20 cellular contexts compared by ENCODE assay signal in the genomic region with DNA sequence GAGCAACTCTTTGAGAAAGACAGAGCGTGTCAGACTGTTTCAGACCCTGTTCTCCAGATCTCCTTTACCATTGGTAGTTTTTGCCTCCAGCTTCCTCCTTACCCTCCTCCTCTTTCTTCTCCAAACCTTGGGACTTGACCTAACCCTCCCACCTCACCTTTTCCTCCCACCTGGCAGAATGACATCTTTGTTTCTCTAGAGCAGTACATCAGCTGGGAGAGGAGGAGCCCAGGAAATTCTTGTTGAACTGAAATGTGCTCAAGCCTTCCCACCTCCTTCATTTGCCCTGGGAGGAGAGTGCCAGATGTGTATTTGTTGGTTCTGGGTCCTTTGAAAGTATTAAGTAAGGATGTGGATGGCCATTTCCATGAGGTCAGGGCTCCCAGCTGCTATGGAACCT. TPM values are rescaled to one million over a fixed set of nuclear protein-coding genes. Genes with fewer than 3 reads are reported as not detected.
DNase-seq lines count a peak whose midpoint lies in the region; ATAC-seq, FAIRE-seq and TF ChIP-seq lines count a peak whose summit lies in the region.
"Had no signal": no experiment of that assay in that cellular context is flagged by ENCODE, and none has a peak within 500 bp of the region (broad histone marks: within the 10 kb centered on the region; RNA-seq: fewer than 3 reads in every experiment).

No MANE protein-coding gene starts in this region.

- DNase-seq in NCI-H2171 treated with DMSO at 0.1 percent for 48 hours (lab: John Stamatoyannopoulos, UW), result peak; percentile 14
- DNase-seq in NCI-H2171 (lab: John Stamatoyannopoulos, UW), result no peak
- DNase-seq in activated effector memory CD4-positive, alpha-beta T cell treated with anti-CD3 and anti-CD28 coated beads, Interleukin-2, amount 50 U/mL, for 16 hours, result peak; percentile 8
- no peak for DNase-seq in activated effector memory CD4-positive, alpha-beta T cell treated with Interleukin-2 at 50 U/mL for 16 hours
- no peak for DNase-seq in K562 (ENCODE audit: extremely low read depth in 1 of 4, low spot score in 3 of 4)
- DNase-seq in putamen (ENCODE audit: low spot score), result peak; percentile 61
- DNase-seq in Right ventricle myocardium superior, result no peak
- DNase-seq in stimulated activated naive CD4-positive, alpha-beta T cell (lab: John Stamatoyannopoulos, UW), result no peak
- DNase-seq: AML-193; Calu3; CD4-positive, alpha-beta memory T cell; DMS 273 treated with DMSO at 0.1 percent for 48 hours had no signal

- TF ChIP-seq RAD21 in K562 (CRISPR knock-in tag; conservative IDR thresholded peaks at IDR 0.05 in 1 of 2, IDR thresholded peaks at IDR 0.05 in 1 of 2), result no peak

- no peak overlapping the region for H3K4me2 ChIP-seq in K562 (ENCODE audit: insufficient read depth, low read length)
- H3K4me2 ChIP-seq: A549 had no signal

- in situ Hi-C loops in K562 (cut with MboI), result no loop called here

- H2AFZ ChIP-seq in K562 (ENCODE audit: low read depth, low read length), result peak overlapping the region; percentile 51; the same call in 1 of the 2 replicates

- TF ChIP-seq EP300 in K562 (IDR thresholded peaks at IDR 0.05; ENCODE audit: low read length), result no peak

- CTCF ChIA-PET in K562 (lab: Yijun Ruan, JAX; ENCODE audit: low intra/inter-chr PET ratio), result no interaction called here

- FAIRE-seq in K562 (lab: Jason Lieb, UNC), result no peak
- FAIRE-seq: A549, G401.6, GM12891, GM19239, H1 had no signal

- no peak for TF ChIP-seq CTCF in K562 (IDR thresholded peaks at IDR 0.05 in 2 of 3, conservative IDR thresholded peaks at IDR 0.05 in 1 of 3; ENCODE audit: insufficient read depth in 2 of 3, low read depth in 1 of 3, low read length in 3 of 3)

- ATAC-seq in K562 (no peak), Right ventricle myocardium superior (ENCODE audit: poor library complexity) (no peak)
- ATAC-seq: A549 had no signal

- no peak overlapping the region for H3K4me3 ChIP-seq in K562
- H3K4me3 ChIP-seq: A549, HAP-1 had no signal

- no peaks in the 10 kb centered on the region for H3K9me3 ChIP-seq in K562 (replicated peaks; ENCODE audit: control insufficient read depth, insufficient read depth, low read depth, low read length)
- H3K9me3 ChIP-seq: A549, HAP-1 had no signal

- H3K4me1 ChIP-seq in K562 (replicated peaks in 1 of 2; ENCODE audit: control insufficient read depth in 2 of 2, insufficient read depth in 2 of 2, low read length in 2 of 2), result no peaks in the 10 kb centered on the region; a peak in 1 of 5 replicates
- H3K4me1 ChIP-seq: HAP-1 had no signal

- no peaks in the 10 kb centered on the region for H3K9me1 ChIP-seq in K562 (ENCODE audit: control insufficient read depth, insufficient read depth, low read length)

- H3K27me3 ChIP-seq in K562 (ENCODE audit: control insufficient read depth in 2 of 2, insufficient read depth in 2 of 2, low read length in 2 of 2), result no peaks in the 10 kb centered on the region

- intact Hi-C loops in K562 (cut with micrococcal nuclease), result no loop called here
- intact Hi-C loops in Right ventricle myocardium superior (cut with DNase I), result no loop called here

- H4K20me1 ChIP-seq in K562 (replicated peaks; ENCODE audit: control insufficient read depth, insufficient read depth, low read length), result no peaks in the 10 kb centered on the region

- no peak for TF ChIP-seq POLR2A in K562 (conservative IDR thresholded peaks at IDR 0.05)

- WGBS in K562 (ENCODE audit: insufficient coverage, low coverage, missing lambda C conversion rate), result 100% methylated on average over 1 of the region's 1 CpG

- POLR2A ChIA-PET in K562 (lab: Yijun Ruan, JAX), result no interaction called here

- H3K9ac ChIP-seq in K562 (ENCODE audit: insufficient read depth in 1 of 2, low read depth in 2 of 2, low read length in 2 of 2), result no peak overlapping the region

- H3K27ac ChIP-seq in K562 (ENCODE audit: extremely low read depth, low read depth, low read length), result no peak overlapping the region
- H3K27ac ChIP-seq: 22Rv1, A549, C4-2B had no signal

- H3K36me3 ChIP-seq in K562 (ENCODE audit: control insufficient read depth, insufficient read depth, low read length), result no peaks in the 10 kb centered on the region
- H3K36me3 ChIP-seq: HAP-1 had no signal

- H3K79me2 ChIP-seq in K562 (ENCODE audit: control insufficient read depth, insufficient read depth, low read length), result no peaks in the 10 kb centered on the region

- BruUV-seq in K562 (replicated peaks; lab: Mats Ljungman, UMichigan), result no TSS peak

TF ChIP-seq in K562, 482 proteins besides CTCF, POLR2A, EP300 and RAD21:
- TF ChIP-seq NR2F6 (CRISPR knock-in tag; IDR thresholded peaks at IDR 0.05) (no peak), NR3C1 (CRISPR knock-in tag; IDR thresholded peaks at IDR 0.05) (no peak), DACH1 (IDR thresholded peaks at IDR 0.05; ENCODE audit: partially characterized antibody) (no peak), ZNF3 (CRISPR knock-in tag; IDR thresholded peaks at IDR 0.05) (no peak)
TF ChIP-seq in K562: peak in this region for 0.

RNA-seq across cellular contexts. Expression of a gene that starts 17.4 kb away (rescaled TPM):
- total RNA-seq in K562 (2011; cell fraction: chromatin; rRNA removed; ENCODE audit: low replicate concordance), result 38.2 and 49.5 TPM in 2 replicates
- 22.2 and 25.8 TPM in 2 replicates for total RNA-seq in K562 (2011; cell fraction: nucleolus; rRNA removed)
- 24.9 and 29.2 TPM in 2 replicates for total RNA-seq in K562 (2011; cell fraction: nucleoplasm; rRNA removed)
- total RNA-seq in K562 (2014; rRNA removed) (24.1 and 27.4 TPM in 2 replicates), K562 (2014; rRNA removed; fragmentation: Illumina TruSeq; extraction: Trizol) (9.8 and 11.4 TPM in 2 replicates), K562 (2015; rRNA removed; fragmentation: Illumina TruSeq; extraction: Trizol) (13.5 and 14.5 TPM in 2 replicates), K562 (2021) (28.8 and 31.3 TPM in 2 replicates), Right ventricle myocardium superior (15.1 TPM)
- polyA plus RNA-seq in K562 (2011; rRNA removed) (18.5 and 29.5 TPM in 2 replicates), K562 (2014; fragmentation: Illumina TruSeq; extraction: Trizol) (23.3 and 26.0 TPM in 2 replicates), K562 (2014; fragmentation: Nextera tagmentation; extraction: Ambion mirVana) (under 1 TPM; 0.52 to 0.55 TPM), K562 (2014; rRNA removed) (21.6 and 23.4 TPM in 2 replicates)
- polyA plus RNA-seq in K562 (2011; cell fraction: cytosol; rRNA removed), result 15.5 and 43.5 TPM in 2 replicates
- 18.5 and 38.5 TPM in 2 replicates for polyA plus RNA-seq in K562 (2011; cell fraction: nucleus; rRNA removed)
- 11.3 and 15.6 TPM in 2 replicates for polyA plus RNA-seq in K562 (2012)
- polyA minus RNA-seq in K562 (2011; rRNA and poly(A)+ RNA removed), result 16.4 and 28.3 TPM in 2 replicates
- polyA minus RNA-seq in K562 (2011; cell fraction: cytosol; rRNA and poly(A)+ RNA removed), result 9.6 and 23.8 TPM in 2 replicates
- polyA minus RNA-seq in K562 (2011; cell fraction: nucleus; rRNA and poly(A)+ RNA removed), result 14.6 and 17.6 TPM in 2 replicates

RNA-seq across cellular contexts. Expression of a gene that starts 44.4 kb away (rescaled TPM):
- 6.0 and 6.8 TPM in 2 replicates for total RNA-seq in K562 (2011; cell fraction: chromatin; rRNA removed; ENCODE audit: low replicate concordance)
- 5.1 and 6.8 TPM in 2 replicates for total RNA-seq in K562 (2011; cell fraction: nucleolus; rRNA removed)
- total RNA-seq in K562 (2011; cell fraction: nucleoplasm; rRNA removed), result 4.5 and 6.7 TPM in 2 replicates
- total RNA-seq in K562 (2014; rRNA removed) (1.00 and 2.4 TPM in 2 replicates), K562 (2014; rRNA removed; fragmentation: Illumina TruSeq; extraction: Trizol) (1.3 and 1.5 TPM in 2 replicates), K562 (2015; rRNA removed; fragmentation: Illumina TruSeq; extraction: Trizol) (1.5 and 1.7 TPM in 2 replicates), K562 (2021) (2.0 and 2.6 TPM in 2 replicates), Right ventricle myocardium superior (2.2 TPM)
- polyA plus RNA-seq in K562 (2011; rRNA removed) (3.7 and 4.4 TPM in 2 replicates), K562 (2014; fragmentation: Illumina TruSeq; extraction: Trizol) (1.7 and 2.0 TPM in 2 replicates), K562 (2014; fragmentation: Nextera tagmentation; extraction: Ambion mirVana) (1 to 10 TPM; 1.1 to 1.3 TPM), K562 (2014; rRNA removed) (1.2 and 3.1 TPM in 2 replicates)
- polyA plus RNA-seq in K562 (2011; cell fraction: cytosol; rRNA removed), result 6.9 and 8.2 TPM in 2 replicates
- 3.4 and 3.8 TPM in 2 replicates for polyA plus RNA-seq in K562 (2011; cell fraction: nucleus; rRNA removed)
- polyA plus RNA-seq in K562 (2012), result 1.6 and 2.5 TPM in 2 replicates
- polyA minus RNA-seq in K562 (2011; rRNA and poly(A)+ RNA removed), result 3.0 and 4.3 TPM in 2 replicates
- polyA minus RNA-seq in K562 (2011; cell fraction: cytosol; rRNA and poly(A)+ RNA removed), result 1.4 and 3.4 TPM in 2 replicates
- 2.0 and 3.2 TPM in 2 replicates for polyA minus RNA-seq in K562 (2011; cell fraction: nucleus; rRNA and poly(A)+ RNA removed)

Comparison
In these comparisons a context has a peak if more than half of its experiments do, and no peak if none do; other contexts are left out.
1. DNase-seq: peak in NCI-H2171 treated with DMSO at 0.1 percent for 48 hours (single experiment), activated effector memory CD4-positive, alpha-beta T cell treated with anti-CD3 and anti-CD28 coated beads, Interleukin-2, amount 50 U/mL, for 16 hours (single experiment) and putamen (single experiment); none in NCI-H2171 (single experiment), activated effector memory CD4-positive, alpha-beta T cell treated with Interleukin-2 at 50 U/mL for 16 hours (single experiment), K562 (0 of 4), Right ventricle myocardium superior (single experiment) and stimulated activated naive CD4-positive, alpha-beta T cell (0 of 6).